ENCODE assay signal across 23 cellular contexts in genomic region chr6:148152244-148152643, GRCh38.
DNase-seq lines count a peak whose midpoint lies in the region; TF ChIP-seq lines count a peak whose summit lies in the region.
"Had no signal": no experiment of that assay in that cellular context is flagged by ENCODE, and none has a peak within 500 bp of the region (broad histone marks: within the 10 kb centered on the region; RNA-seq: fewer than 3 reads in every experiment).

No MANE protein-coding gene starts in this region.

- H3K27me3 ChIP-seq in neural progenitor cell: no peaks in the 10 kb centered on the region

- H3K9ac ChIP-seq in neural progenitor cell: no peak overlapping the region
- H3K9ac ChIP-seq: SK-N-SH had no signal

- H3K4me1 ChIP-seq in neural progenitor cell: peaks cover 23% of the 10 kb centered on the region

- no peak overlapping the region for H3K4me3 ChIP-seq in neural progenitor cell

- no peak overlapping the region for H2AFZ ChIP-seq in neural progenitor cell (replicated peaks)

- no peaks in the 10 kb centered on the region for H3K9me3 Mint-ChIP-seq in neural progenitor cell
- H3K9me3 Mint-ChIP-seq in MCF 10A (ENCODE audit: unreplicated experiment): no peaks in the 10 kb centered on the region
- H3K9me3 Mint-ChIP-seq: CD8-positive, alpha-beta T cell had no signal

- no peaks in the 10 kb centered on the region for H3K36me3 Mint-ChIP-seq in neural progenitor cell
- H3K36me3 Mint-ChIP-seq in MCF 10A (ENCODE audit: insufficient read depth, unreplicated experiment): no peaks in the 10 kb centered on the region
- H3K36me3 Mint-ChIP-seq: CD8-positive, alpha-beta T cell had no signal

- CTCF ChIA-PET in MCF 10A (lab: Yijun Ruan, JAX): interaction anchor here (1.3 to 1.7 kb wide), 2 partner anchors 313 to 645 kb away, joined by 4 read pairs; no protein-coding TSS in a partner anchor

- no peak overlapping the region for H3K27ac ChIP-seq in neural progenitor cell
- H3K27ac ChIP-seq: 22Rv1, C4-2B had no signal

- DNase-seq in DMS53 (lab: John Stamatoyannopoulos, UW): peak; percentile 61
- no peak for DNase-seq in DMS53 treated with DMSO at 0.1 percent for 48 hours (lab: John Stamatoyannopoulos, UW; ENCODE audit: unreplicated experiment)
- peak; percentile 2 for DNase-seq in SW480 (ENCODE audit: low spot score)
- DNase-seq in neural progenitor cell (ENCODE audit: low spot score): no peak
- DNase-seq in NCI-H187 treated with DMSO at 0.1 percent for 48 hours (lab: John Stamatoyannopoulos, UW): no peak
- no peak for DNase-seq in NCI-H128 (lab: John Stamatoyannopoulos, UW; ENCODE audit: unreplicated experiment)
- no peak for DNase-seq in MCF 10A (ENCODE audit: unreplicated experiment)
- DNase-seq: CD8-positive, alpha-beta T cell; DMS79 treated with DMSO at 0.1 percent for 48 hours; GF-D8; NCI-H1092 treated with DMSO at 0.1 percent for 48 hours; NCI-H1436 treated with DMSO at 0.1 percent for 48 hours; NCI-H446; NCI-H524 treated with DMSO at 0.1 percent for 48 hours; NCI-H82; NK-92 treated with Interleukin-12 subunit alpha and Interleukin-12 subunit beta, amount 100 ng/mL, for 24 hours; PC-3; SK-N-SH; SW 1271 had no signal

- no peaks in the 10 kb centered on the region for H3K36me3 ChIP-seq in neural progenitor cell

- H3K79me2 ChIP-seq in neural progenitor cell (ENCODE audit: low read depth): no peaks in the 10 kb centered on the region

- BruUV-seq in MCF 10A (replicated peaks; lab: Mats Ljungman, UMichigan): no TSS peak

- H3K4me3 Mint-ChIP-seq in neural progenitor cell (no peak overlapping the region), MCF 10A (ENCODE audit: unreplicated experiment) (no peak overlapping the region)
- H3K4me3 Mint-ChIP-seq: B cell; CD8-positive, alpha-beta T cell had no signal

- H4K20me1 ChIP-seq in neural progenitor cell (ENCODE audit: low read depth): no peaks in the 10 kb centered on the region

- no peaks in the 10 kb centered on the region for H3K9me3 ChIP-seq in neural progenitor cell (ENCODE audit: low read depth)
- H3K9me3 ChIP-seq: Caco-2, SK-N-SH had no signal

- TF ChIP-seq CTCF in neural progenitor cell (IDR thresholded peaks at IDR 0.05): no peak
- TF ChIP-seq CTCF in MCF 10A (IDR thresholded peaks at IDR 0.05; ENCODE audit: unreplicated experiment): no peak

- POLR2A ChIA-PET in MCF 10A (lab: Yijun Ruan, JAX): interaction anchor here (0.6 kb wide), 1 partner anchor 1239 kb away, joined by 3 read pairs; no protein-coding TSS in a partner anchor

- H3K4me2 ChIP-seq in neural progenitor cell: peak overlapping the region; percentile 4
- H3K4me2 ChIP-seq: SK-N-SH had no signal

- intact Hi-C loops in MCF 10A (cut with micrococcal nuclease): no loop called here

- H3K27me3 Mint-ChIP-seq in neural progenitor cell (ENCODE audit: insufficient read depth, low read depth) (no peaks in the 10 kb centered on the region), MCF 10A (ENCODE audit: insufficient read depth, unreplicated experiment) (no peaks in the 10 kb centered on the region)

- H3K4me1 Mint-ChIP-seq in neural progenitor cell: peaks cover 43% of the 10 kb centered on the region
- no peaks in the 10 kb centered on the region for H3K4me1 Mint-ChIP-seq in MCF 10A (ENCODE audit: insufficient read depth, unreplicated experiment)
- H3K4me1 Mint-ChIP-seq: B cell had no signal

- no peaks in the 10 kb centered on the region for H3F3A ChIP-seq in neural progenitor cell (ENCODE audit: low read depth)

- H3K27ac Mint-ChIP-seq in neural progenitor cell (peak overlapping the region; percentile 16), MCF 10A (ENCODE audit: low read depth, unreplicated experiment) (no peak overlapping the region)
- H3K27ac Mint-ChIP-seq: B cell; CD8-positive, alpha-beta T cell had no signal

Comparison
In these comparisons a context has a peak if more than half of its experiments do, and no peak if none do; other contexts are left out.
1. DNase-seq: peak in DMS53 (single experiment) and SW480 (single experiment); none in DMS53 treated with DMSO at 0.1 percent for 48 hours (single experiment), neural progenitor cell (single experiment), NCI-H187 treated with DMSO at 0.1 percent for 48 hours (single experiment), NCI-H128 (single experiment) and MCF 10A (single experiment).